ENCODE assay signal across 26 cellular contexts in genomic region chr20:1588166-1588868, GRCh38. TPM values are rescaled to one million over a fixed set of nuclear protein-coding genes. Genes with fewer than 3 reads are reported as not detected.
DNase-seq lines count a peak whose midpoint lies in the region; FAIRE-seq and TF ChIP-seq lines count a peak whose summit lies in the region.
"Had no signal": no experiment of that assay in that cellular context is flagged by ENCODE, and none has a peak within 500 bp of the region (broad histone marks: within the 10 kb centered on the region; RNA-seq: fewer than 3 reads in every experiment).

No MANE protein-coding gene starts in this region.

- H3K4me3 Mint-ChIP-seq in activated naive CD4-positive, alpha-beta T cell treated with anti-CD3 and anti-CD28 coated beads for 36 hours, result peak overlapping the region; percentile 20
- H3K4me3 Mint-ChIP-seq: activated naive CD4-positive, alpha-beta T cell treated with anti-CD3 and anti-CD28 coated beads, Interleukin-2, amount 50 U/mL, for 24 hours; activated T-cell treated with anti-CD3 and anti-CD28 coated beads, Interleukin-2, amount 50 U/mL, for 24 hours; GM23338; naive B cell had no signal

- peaks cover 1% of the 10 kb centered on the region for H3K36me3 Mint-ChIP-seq in activated naive CD4-positive, alpha-beta T cell treated with anti-CD3 and anti-CD28 coated beads for 36 hours (ENCODE audit: low read depth)
- H3K36me3 Mint-ChIP-seq: activated naive CD4-positive, alpha-beta T cell treated with anti-CD3 and anti-CD28 coated beads, Interleukin-2, amount 50 U/mL, for 24 hours; naive B cell had no signal

- H3K4me1 Mint-ChIP-seq in activated naive CD4-positive, alpha-beta T cell treated with anti-CD3 and anti-CD28 coated beads for 36 hours (ENCODE audit: low read depth), result peaks cover 46% of the 10 kb centered on the region
- H3K4me1 Mint-ChIP-seq: activated naive CD4-positive, alpha-beta T cell treated with anti-CD3 and anti-CD28 coated beads, Interleukin-2, amount 50 U/mL, for 24 hours; GM23338 had no signal

- intact Hi-C loops in activated naive CD4-positive, alpha-beta T cell treated with anti-CD3 and anti-CD28 coated beads for 36 hours (cut with micrococcal nuclease), result loop anchor here (2.0 to 5.0 kb wide), 4 partner anchors 36 to 76 kb away; partner anchors contain the start of gene SIRPG

- peak overlapping the region; percentile 88 for H3K27ac Mint-ChIP-seq in activated naive CD4-positive, alpha-beta T cell treated with anti-CD3 and anti-CD28 coated beads for 36 hours
- H3K27ac Mint-ChIP-seq: activated naive CD4-positive, alpha-beta T cell treated with anti-CD3 and anti-CD28 coated beads, Interleukin-2, amount 50 U/mL, for 24 hours; activated T-cell treated with anti-CD3 and anti-CD28 coated beads, Interleukin-2, amount 50 U/mL, for 24 hours; GM23338; naive B cell had no signal

- H3K27me3 Mint-ChIP-seq in activated naive CD4-positive, alpha-beta T cell treated with anti-CD3 and anti-CD28 coated beads for 36 hours (ENCODE audit: low read depth), result no peaks in the 10 kb centered on the region
- H3K27me3 Mint-ChIP-seq: activated naive CD4-positive, alpha-beta T cell treated with anti-CD3 and anti-CD28 coated beads, Interleukin-2, amount 50 U/mL, for 24 hours; activated T-cell treated with anti-CD3 and anti-CD28 coated beads, Interleukin-2, amount 50 U/mL, for 24 hours; naive B cell had no signal

- no peak for FAIRE-seq in bronchial epithelial cell (lab: Jason Lieb, UNC)
- FAIRE-seq: astrocyte had no signal

- DNase-seq in activated naive CD4-positive, alpha-beta T cell treated with anti-CD3 and anti-CD28 coated beads for 36 hours, result peak; percentile 58
- DNase-seq in activated naive CD4-positive, alpha-beta T cell (lab: John Stamatoyannopoulos, UW), result no peak
- peak; percentile 19 for DNase-seq in LHCN-M2 (ENCODE audit: low read depth)
- DNase-seq in bronchial epithelial cell (ENCODE audit: low read depth), result peak; percentile 63
- DNase-seq in renal cortical epithelial cell (ENCODE audit: low read depth), result peak; percentile 75
- no peak for DNase-seq in NCI-H510A (lab: John Stamatoyannopoulos, UW)
- DNase-seq in stimulated activated CD4-positive, alpha-beta T cell treated with anti-CD3 and anti-CD28 coated beads, Interleukin-12 subunit alpha, Interleukin-12 subunit beta, amount 100 ng/mL, for 4 hours, result no peak
- DNase-seq in SHP77 treated with DMSO at 0.1 percent for 48 hours (lab: John Stamatoyannopoulos, UW), result no peak
- DNase-seq: 8988T; activated CD4-positive, alpha-beta T cell treated with anti-CD3 and anti-CD28 coated beads for 1 hour; activated T-cell treated with anti-CD3 and anti-CD28 coated beads, Interleukin-2, amount 50 U/mL, for 24 hours; Caco-2; central memory CD4-positive, alpha-beta T cell; DMS79; naive B cell; NCI-H1694; OCI-M1; stimulated activated CD4-positive, alpha-beta T cell treated with anti-CD3 and anti-CD28 coated beads, Interleukin-2, amount 100 ng/mL, for 24 hours; upper lobe of right lung had no signal

- no peak for TF ChIP-seq CTCF in bronchial epithelial cell (IDR thresholded peaks at IDR 0.05; ENCODE audit: insufficient read depth, low read length, severe bottlenecking)

- CTCF ChIA-PET in activated naive CD4-positive, alpha-beta T cell treated with anti-CD3 and anti-CD28 coated beads for 36 hours (lab: Charles Lee), result interaction anchor here (1.2 kb wide), 1 partner anchor 188 kb away, joined by 3 read pairs; no protein-coding TSS in a partner anchor

- no peaks in the 10 kb centered on the region for H3K9me3 Mint-ChIP-seq in activated naive CD4-positive, alpha-beta T cell treated with anti-CD3 and anti-CD28 coated beads for 36 hours
- H3K9me3 Mint-ChIP-seq: activated naive CD4-positive, alpha-beta T cell treated with anti-CD3 and anti-CD28 coated beads, Interleukin-2, amount 50 U/mL, for 24 hours; activated T-cell treated with anti-CD3 and anti-CD28 coated beads, Interleukin-2, amount 50 U/mL, for 24 hours; GM23338; naive B cell had no signal

- H3K4me3 ChIP-seq in bronchial epithelial cell (ENCODE audit: low read depth, low read length), result no peak overlapping the region
- H3K4me3 ChIP-seq: GM23338, prostate gland, upper lobe of right lung had no signal

- H3K27me3 ChIP-seq in bronchial epithelial cell (ENCODE audit: control insufficient read depth, insufficient read depth, low read length), result no peaks in the 10 kb centered on the region
- H3K27me3 ChIP-seq: upper lobe of right lung had no signal

- H3K36me3 ChIP-seq in bronchial epithelial cell (ENCODE audit: control insufficient read depth, insufficient read depth, low read length), result no peaks in the 10 kb centered on the region
- H3K36me3 ChIP-seq: prostate gland, upper lobe of right lung had no signal

RNA-seq across cellular contexts. Expression of gene SIRPD, which starts 30.8 kb away (rescaled TPM):
- total RNA-seq in activated naive CD4-positive, alpha-beta T cell treated with anti-CD3 and anti-CD28 coated beads for 36 hours, result not detected
- total RNA-seq in LHCN-M2 (2014; rRNA removed) (not detected in 2 replicates), bronchial epithelial cell (not detected in 2 replicates), renal cortical epithelial cell (not detected in 2 replicates)
- polyA plus RNA-seq in LHCN-M2 (2012), result not detected
- total RNA-seq: astrocyte, Caco-2, dermis microvascular lymphatic vessel endothelial cell, GM23338, HT1080, Right ventricle myocardium inferior had no signal
- polyA plus RNA-seq: GM23338 had no signal

RNA-seq across cellular contexts. Expression of gene SIRPB1, which starts 31.5 kb away (rescaled TPM):
- total RNA-seq in activated naive CD4-positive, alpha-beta T cell treated with anti-CD3 and anti-CD28 coated beads for 36 hours, result 1 to 10 TPM; 1.4 to 2.0 TPM
- total RNA-seq in LHCN-M2 (2014; rRNA removed), result 0.77 and 0.86 TPM in 2 replicates
- 1.7 TPM for polyA plus RNA-seq in LHCN-M2 (2012)
- total RNA-seq in bronchial epithelial cell, result not detected in 2 replicates
- 3.3 and 6.7 TPM in 2 replicates for total RNA-seq in renal cortical epithelial cell
- total RNA-seq: astrocyte, Caco-2, GM23338 had no signal
- polyA plus RNA-seq: GM23338 had no signal

Comparison
In these comparisons a context has a peak if more than half of its experiments do, and no peak if none do; other contexts are left out.
1. DNase-seq: peak in activated naive CD4-positive, alpha-beta T cell treated with anti-CD3 and anti-CD28 coated beads for 36 hours (single experiment), LHCN-M2 (single experiment), bronchial epithelial cell (single experiment) and renal cortical epithelial cell (single experiment); none in activated naive CD4-positive, alpha-beta T cell (0 of 4), NCI-H510A (single experiment), stimulated activated CD4-positive, alpha-beta T cell treated with anti-CD3 and anti-CD28 coated beads, Interleukin-12 subunit alpha, Interleukin-12 subunit beta, amount 100 ng/mL, for 4 hours (single experiment) and SHP77 treated with DMSO at 0.1 percent for 48 hours (single experiment).